8 cellular contexts compared by ENCODE assay signal in the genomic region with DNA sequence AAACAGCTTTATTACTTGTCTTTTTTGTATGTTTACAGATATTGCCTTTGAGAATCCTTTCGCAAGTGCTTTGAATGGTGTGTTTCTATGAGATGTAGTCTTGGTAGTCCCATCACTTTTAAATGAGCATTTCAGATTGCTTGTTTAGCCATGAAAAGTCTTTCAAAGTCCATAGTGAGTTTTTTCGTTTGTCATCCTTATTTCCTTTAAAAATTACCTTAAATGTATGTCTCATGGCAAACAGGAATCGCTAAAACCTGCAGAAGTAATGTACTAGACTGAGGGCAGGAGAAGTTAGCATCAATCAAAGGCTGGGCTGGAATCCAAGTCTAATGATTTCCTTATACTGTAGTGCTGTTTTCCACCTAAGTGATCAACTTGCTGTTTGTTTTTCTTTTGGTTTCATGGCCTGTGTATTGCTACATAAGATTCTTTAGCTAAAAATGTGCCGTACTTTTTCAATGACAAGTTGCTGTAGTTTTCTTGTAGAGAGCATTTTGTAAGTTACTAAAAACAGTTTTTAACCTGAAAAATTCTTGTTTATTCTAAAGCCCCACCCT.
DNase-seq lines count a peak whose midpoint lies in the region; ATAC-seq and TF ChIP-seq lines count a peak whose summit lies in the region.

No MANE protein-coding gene starts in this region.

- H3K9ac ChIP-seq in MM.1S (ENCODE audit: low read length) (peak overlapping the region; percentile 99), mucosa of stomach (ENCODE audit: low read length) (peak overlapping the region; percentile 82)

- H3F3A ChIP-seq in MM.1S (ENCODE audit: insufficient read depth, low read length): peaks cover 22% of the 10 kb centered on the region

- H3K36me3 ChIP-seq in MM.1S (replicated peaks; ENCODE audit: insufficient read depth, low read length) (no peaks in the 10 kb centered on the region; the same call in 1 of the 2 replicates), mucosa of stomach (ENCODE audit: control insufficient read depth, insufficient read depth, low read length) (no peaks in the 10 kb centered on the region)

- H3K27ac ChIP-seq in MM.1S (ENCODE audit: low read length): peak overlapping the region; percentile 84; the same call in 1 of the 2 replicates

- ATAC-seq in GM18873 (IDR thresholded peaks at IDR 0.05; ENCODE audit: low FRiP score, unreplicated experiment): no peak

- peaks cover 10% of the 10 kb centered on the region; the same call in 1 of the 2 replicates for H3K4me1 ChIP-seq in MM.1S (ENCODE audit: low read length)
- peaks cover 9% of the 10 kb centered on the region for H3K4me1 ChIP-seq in mucosa of stomach (ENCODE audit: control insufficient read depth, insufficient read depth, low read length)

- peak overlapping the region; percentile 93; the same call in 1 of the 2 replicates for H2AFZ ChIP-seq in MM.1S (ENCODE audit: low read length)

- peaks cover 59% of the 10 kb centered on the region for H3K79me2 ChIP-seq in MM.1S (ENCODE audit: low read length)

- H3K4me2 ChIP-seq in MM.1S (ENCODE audit: low read depth, low read length): peak overlapping the region; percentile 75

- H3K9me2 ChIP-seq in MM.1S (replicated peaks; ENCODE audit: insufficient read depth, low read length): no peaks in the 10 kb centered on the region

- no peaks in the 10 kb centered on the region for H4K20me1 ChIP-seq in MM.1S (ENCODE audit: insufficient read depth, low read length)

- DNase-seq in NCI-H1436 treated with DMSO at 0.1 percent for 48 hours (lab: John Stamatoyannopoulos, UW) (peak; percentile 5), NCI-H1436 (lab: John Stamatoyannopoulos, UW) (no peak), MM.1S (peak; percentile 24), cardiac fibroblast (ENCODE audit: low read depth in 2 of 2) (peak in 1 of 2 donors; percentile 9), islet precursor cell (no peak)
- no peak for DNase-seq in activated effector memory CD4-positive, alpha-beta T cell treated with anti-CD3 and anti-CD28 coated beads, Interleukin-2, amount 50 U/mL, for 16 hours

- TF ChIP-seq CTCF in MM.1S (IDR thresholded peaks at IDR 0.05; ENCODE audit: low read length) (no peak), cardiac fibroblast (IDR thresholded peaks at IDR 0.05; ENCODE audit: low read depth, low read length) (no peak)

- peak overlapping the region; percentile 96 for H3K4me3 ChIP-seq in MM.1S (ENCODE audit: low read length)
- peak overlapping the region; percentile 89 to 94 for H3K4me3 ChIP-seq in cardiac fibroblast (replicated peaks in 1 of 2; ENCODE audit: low read depth in 2 of 2, low read length in 2 of 2)
- H3K4me3 ChIP-seq in mucosa of stomach (ENCODE audit: low read length): peak overlapping the region; percentile 53

- H3K9me3 ChIP-seq in MM.1S (replicated peaks; ENCODE audit: insufficient read depth, low read length) (no peaks in the 10 kb centered on the region), mucosa of stomach (ENCODE audit: control insufficient read depth, low read length) (no peaks in the 10 kb centered on the region)

- H3K27me3 ChIP-seq in MM.1S (replicated peaks; ENCODE audit: insufficient read depth, low read length) (no peaks in the 10 kb centered on the region), mucosa of stomach (ENCODE audit: control insufficient read depth, insufficient read depth, low read length) (no peaks in the 10 kb centered on the region)

Comparison
In these comparisons a context has a peak if more than half of its experiments do, and no peak if none do; other contexts are left out.
1. DNase-seq: peak in NCI-H1436 treated with DMSO at 0.1 percent for 48 hours (single experiment) and MM.1S (single experiment); none in NCI-H1436 (single experiment), islet precursor cell (single experiment) and activated effector memory CD4-positive, alpha-beta T cell treated with anti-CD3 and anti-CD28 coated beads, Interleukin-2, amount 50 U/mL, for 16 hours (single experiment).
2. Peak in every context shown above with its lines, with median percentiles within 50 percentile points of each other: H3K4me3 ChIP-seq.